Comparison of ENCODE assay signal across 17 cellular contexts in genomic region chr2:204265701-204266310, GRCh38.
A peak's percentile ranks its signal among the peaks of the same experiment; 100 is the strongest.
DNase-seq lines count a peak whose midpoint lies in the region; ATAC-seq, FAIRE-seq and TF ChIP-seq lines count a peak whose summit lies in the region.
"Had no signal": no experiment of that assay in that cellular context is flagged by ENCODE, and none has a peak within 500 bp of the region (broad histone marks: within the 10 kb centered on the region; RNA-seq: fewer than 3 reads in every experiment).

No MANE protein-coding gene starts in this region.

- no peaks in the 10 kb centered on the region for H3K27me3 ChIP-seq in pancreas
- H3K27me3 ChIP-seq: BLaER1 treated with 17β-estradiol and CSF1 and Interleukin-3, amounts not matched to agents 10 nM and 100 nM; foreskin keratinocyte; Peyer's patch had no signal

- H3K36me3 ChIP-seq in pancreas: no peaks in the 10 kb centered on the region
- H3K36me3 ChIP-seq: BLaER1 treated with 17β-estradiol and CSF1 and Interleukin-3, amounts not matched to agents 10 nM and 100 nM; Peyer's patch; thoracic aorta had no signal

- H3K27ac ChIP-seq in pancreas: no peak overlapping the region
- H3K27ac ChIP-seq: BLaER1 treated with 17β-estradiol and CSF1 and Interleukin-3, amounts not matched to agents 10 nM and 100 nM; foreskin keratinocyte; Peyer's patch; thoracic aorta had no signal

- intact Hi-C loops in pancreas (cut with DNase I): no loop called here

- H3K9me3 ChIP-seq in pancreas: no peaks in the 10 kb centered on the region
- H3K9me3 ChIP-seq: Peyer's patch, thoracic aorta had no signal

- ATAC-seq in GM19395 (IDR thresholded peaks at IDR 0.05; ENCODE audit: unreplicated experiment): no peak
- ATAC-seq in GM19351 (IDR thresholded peaks at IDR 0.05; ENCODE audit: unreplicated experiment): no peak
- ATAC-seq in pancreas: no peak
- ATAC-seq: activated CD8-positive, alpha-beta memory T cell treated with anti-CD3 and anti-CD28 coated beads, Interleukin-2, amount 10 ng/mL, durations not matched to agents 7 days and 5 days; foreskin keratinocyte; WTC11 had no signal

- whole genome bisulfite sequencing in pancreas, 2 donors: 72 to 75% methylated on average over 9 of the region's 9 CpGs

- no peak overlapping the region for H3K4me3 ChIP-seq in pancreas
- H3K4me3 ChIP-seq: BLaER1 treated with 17β-estradiol and CSF1 and Interleukin-3, amounts not matched to agents 10 nM and 100 nM; Peyer's patch; thoracic aorta had no signal

- no peaks in the 10 kb centered on the region for H3K4me1 ChIP-seq in pancreas
- H3K4me1 ChIP-seq: foreskin keratinocyte, Peyer's patch had no signal

- FAIRE-seq in pancreas (lab: Jason Lieb, UNC): no peak

- DNase-seq in NCI-H1417 (lab: John Stamatoyannopoulos, UW): peak; percentile 82 to 97 (median 90)
- peak; percentile 59 for DNase-seq in NCI-H510A (lab: John Stamatoyannopoulos, UW)
- peak; percentile 83 for DNase-seq in globus pallidus (ENCODE audit: low spot score)
- DNase-seq in pons (ENCODE audit: low spot score): peak; percentile 83
- DNase-seq in erythroblast (lab: John Stamatoyannopoulos, UW): no peak
- no peak for DNase-seq in pancreas
- DNase-seq: activated CD8-positive, alpha-beta memory T cell treated with anti-CD3 and anti-CD28 coated beads, Interleukin-2, amount 10 ng/mL, durations not matched to agents 7 days and 5 days; foreskin keratinocyte; HFFc6; immature natural killer cell; Karpas-422; Peyer's patch had no signal

- TF ChIP-seq POLR2A in erythroblast (IDR thresholded peaks at IDR 0.05; ENCODE audit: low read length): no peak

- no peak for TF ChIP-seq CTCF in pancreas (IDR thresholded peaks at IDR 0.05)

Comparison
In these comparisons a context has a peak if more than half of its experiments do, and no peak if none do; other contexts are left out.
1. DNase-seq: peak in NCI-H1417 (3 of 3), NCI-H510A (single experiment), globus pallidus (single experiment) and pons (single experiment); none in erythroblast (0 of 2) and pancreas (0 of 6).